ENCODE assay signal across 8 cellular contexts in genomic region chr2:157627594-157628281, GRCh38. TPM values are rescaled to one million over a fixed set of nuclear protein-coding genes. Genes with fewer than 3 reads are reported as not detected.
A peak's percentile ranks its signal among the peaks of the same experiment; 100 is the strongest.
DNase-seq lines count a peak whose midpoint lies in the region; ATAC-seq and TF ChIP-seq lines count a peak whose summit lies in the region.

No MANE protein-coding gene starts in this region.

- peak overlapping the region; percentile 57 for H3K27ac Mint-ChIP-seq in central memory CD8-positive, alpha-beta T cell (ENCODE audit: low read depth)
- no peak overlapping the region for H3K27ac Mint-ChIP-seq in stimulated activated effector memory CD8-positive, alpha-beta T cell treated with anti-CD3 and anti-CD28 coated beads, Interleukin-12 subunit alpha, Interleukin-12 subunit beta, amount 100 ng/mL, for 72 hours

- H3K23ac ChIP-seq in mesendoderm (ENCODE audit: low read length): no peak overlapping the region

- no peak overlapping the region for H3K4ac ChIP-seq in mesendoderm (ENCODE audit: low read depth, low read length)

- H3K36me3 ChIP-seq in mesendoderm (ENCODE audit: control insufficient read depth, insufficient read depth, low read length): no peaks in the 10 kb centered on the region

- DNase-seq in AG10803 (ENCODE audit: low read depth): no peak
- DNase-seq in HEK293T (ENCODE audit: extremely low spot score): peak; percentile 4
- peak; percentile 13 for DNase-seq in T-helper 22 cell (ENCODE audit: low read depth)
- no peak for DNase-seq in central memory CD8-positive, alpha-beta T cell (ENCODE audit: low spot score in 2 of 2)
- DNase-seq in mesendoderm: peak; percentile 3
- peak; percentile 11 to 61 for DNase-seq in stimulated activated effector memory CD8-positive, alpha-beta T cell treated with anti-CD3 and anti-CD28 coated beads, Interleukin-12 subunit alpha, Interleukin-12 subunit beta, amount 100 ng/mL, for 72 hours (ENCODE audit: low spot score in 2 of 2)
- DNase-seq in NCI-H1694 (lab: John Stamatoyannopoulos, UW): no peak

- H3K27ac ChIP-seq in mesendoderm (ENCODE audit: low read depth, low read length): no peak overlapping the region

- H3K79me2 ChIP-seq in mesendoderm (ENCODE audit: control insufficient read depth, insufficient read depth, low read length): no peaks in the 10 kb centered on the region

- TF ChIP-seq CTCF in AG10803 (conservative IDR thresholded peaks at IDR 0.05; ENCODE audit: low read length): no peak

- ATAC-seq in central memory CD8-positive, alpha-beta T cell (replicated peaks; ENCODE audit: extremely low read depth, poor library complexity, severe bottlenecking): peak; percentile 38
- ATAC-seq in stimulated activated effector memory CD8-positive, alpha-beta T cell treated with anti-CD3 and anti-CD28 coated beads, Interleukin-12 subunit alpha, Interleukin-12 subunit beta, amount 100 ng/mL, for 72 hours: peak; percentile 59
- no peak for ATAC-seq in HG02970 (IDR thresholded peaks at IDR 0.05; ENCODE audit: low FRiP score, unreplicated experiment)

- H2BK15ac ChIP-seq in mesendoderm (replicated peaks; ENCODE audit: low read depth): no peak overlapping the region

- WGBS in mesendoderm (ENCODE audit: extremely low coverage, insufficient coverage, low lambda C conversion rate): no CpG with 5 or more reads among the region's 18 CpGs

- peaks cover 11% of the 10 kb centered on the region for H3K27me3 ChIP-seq in mesendoderm (ENCODE audit: insufficient read depth, low read length, poor library complexity)

- CTCF ChIA-PET in HEK293T (lab: Yijun Ruan, JAX): interaction anchor here (0.6 to 1.6 kb wide), 2 partner anchors 9 to 11 kb away, joined by 5 read pairs; no protein-coding TSS in a partner anchor

- no peaks in the 10 kb centered on the region for H3K79me1 ChIP-seq in mesendoderm (ENCODE audit: low read length)

- no peak overlapping the region for H3K18ac ChIP-seq in mesendoderm (ENCODE audit: low read length)

- peaks cover 2% of the 10 kb centered on the region for H3K27me3 Mint-ChIP-seq in central memory CD8-positive, alpha-beta T cell

- peaks cover 2% of the 10 kb centered on the region for H3K36me3 Mint-ChIP-seq in central memory CD8-positive, alpha-beta T cell (ENCODE audit: insufficient read depth)
- no peaks in the 10 kb centered on the region for H3K36me3 Mint-ChIP-seq in stimulated activated effector memory CD8-positive, alpha-beta T cell treated with anti-CD3 and anti-CD28 coated beads, Interleukin-12 subunit alpha, Interleukin-12 subunit beta, amount 100 ng/mL, for 72 hours

- H4K8ac ChIP-seq in mesendoderm (ENCODE audit: low read depth, low read length): no peak overlapping the region

- peak overlapping the region; percentile 56 for H3K56ac ChIP-seq in mesendoderm (ENCODE audit: low read length)

- no peaks in the 10 kb centered on the region for H3K9me3 Mint-ChIP-seq in central memory CD8-positive, alpha-beta T cell
- peaks cover 2% of the 10 kb centered on the region for H3K9me3 Mint-ChIP-seq in stimulated activated effector memory CD8-positive, alpha-beta T cell treated with anti-CD3 and anti-CD28 coated beads, Interleukin-12 subunit alpha, Interleukin-12 subunit beta, amount 100 ng/mL, for 72 hours

- H3K4me3 ChIP-seq in AG10803 (ENCODE audit: low read length): peak overlapping the region; percentile 47
- H3K4me3 ChIP-seq in mesendoderm (ENCODE audit: low read length): no peak overlapping the region

- H2BK120ac ChIP-seq in mesendoderm (ENCODE audit: low read depth, low read length): no peak overlapping the region

- peaks cover 8% of the 10 kb centered on the region for H3K4me1 Mint-ChIP-seq in central memory CD8-positive, alpha-beta T cell
- H3K4me1 Mint-ChIP-seq in stimulated activated effector memory CD8-positive, alpha-beta T cell treated with anti-CD3 and anti-CD28 coated beads, Interleukin-12 subunit alpha, Interleukin-12 subunit beta, amount 100 ng/mL, for 72 hours: peaks cover 25% of the 10 kb centered on the region

- peak overlapping the region; percentile 89 for H3K4me3 Mint-ChIP-seq in central memory CD8-positive, alpha-beta T cell
- H3K4me3 Mint-ChIP-seq in stimulated activated effector memory CD8-positive, alpha-beta T cell treated with anti-CD3 and anti-CD28 coated beads, Interleukin-12 subunit alpha, Interleukin-12 subunit beta, amount 100 ng/mL, for 72 hours: peak overlapping the region; percentile 84

- H4K5ac ChIP-seq in mesendoderm (ENCODE audit: low read length): no peak overlapping the region

- no peak overlapping the region for H2BK5ac ChIP-seq in mesendoderm (ENCODE audit: low read length)

- no peaks in the 10 kb centered on the region for H3K4me1 ChIP-seq in mesendoderm (ENCODE audit: control insufficient read depth, low read depth, low read length)

- POLR2A ChIA-PET in HEK293T (lab: Yijun Ruan, JAX): no interaction called here

- H3K4me2 ChIP-seq in mesendoderm (ENCODE audit: low read length): peak overlapping the region; percentile 67

- no peak overlapping the region for H2AK5ac ChIP-seq in mesendoderm (ENCODE audit: low read length)

- H3K9ac ChIP-seq in mesendoderm (ENCODE audit: low read length): no peak overlapping the region

TF ChIP-seq in HEK293T, 16 proteins besides CTCF, POLR2A, EP300 and RAD21:
- no peak for TF ChIP-seq ARNT (IDR thresholded peaks at IDR 0.05)
- TF ChIP-seq LEF1 (IDR thresholded peaks at IDR 0.05; ENCODE audit: borderline replicate concordance): no peak
- TF ChIP-seq FOXK2 (IDR thresholded peaks at IDR 0.05): no peak
- no peak for TF ChIP-seq L3MBTL2 (conservative IDR thresholded peaks at IDR 0.05)
- TF ChIP-seq NFRKB (IDR thresholded peaks at IDR 0.05): no peak
- TF ChIP-seq SP1 (IDR thresholded peaks at IDR 0.05): no peak
- no peak for TF ChIP-seq PKNOX1 (IDR thresholded peaks at IDR 0.05)
- no peak for TF ChIP-seq ELF4 (IDR thresholded peaks at IDR 0.05)
- TF ChIP-seq HDGF (IDR thresholded peaks at IDR 0.05; ENCODE audit: borderline replicate concordance): no peak
- no peak for TF ChIP-seq BHLHE40 (IDR thresholded peaks at IDR 0.05; ENCODE audit: borderline replicate concordance)
- TF ChIP-seq TARDBP (IDR thresholded peaks at IDR 0.05): no peak
- no peak for TF ChIP-seq CTBP1 (IDR thresholded peaks at IDR 0.05; ENCODE audit: borderline replicate concordance)
- TF ChIP-seq FOXM1 (IDR thresholded peaks at IDR 0.05; ENCODE audit: borderline replicate concordance): no peak
- TF ChIP-seq ZNF384 (IDR thresholded peaks at IDR 0.05): no peak
TF ChIP-seq in HEK293T: peak in this region for 0.

RNA-seq across cellular contexts. Expression of gene ACVR1C, which starts 0.9 kb away (rescaled TPM):
- 0.31 TPM for polyA plus RNA-seq in mesendoderm (2013, experiment 1 of 2)
- 0.22 TPM for polyA plus RNA-seq in mesendoderm (2013, experiment 2 of 2)

Comparison
In these comparisons a context has a peak if more than half of its experiments do, and no peak if none do; other contexts are left out.
1. DNase-seq: peak in HEK293T (single experiment), T-helper 22 cell (single experiment), mesendoderm (single experiment) and stimulated activated effector memory CD8-positive, alpha-beta T cell treated with anti-CD3 and anti-CD28 coated beads, Interleukin-12 subunit alpha, Interleukin-12 subunit beta, amount 100 ng/mL, for 72 hours (2 of 2); none in AG10803 (single experiment), central memory CD8-positive, alpha-beta T cell (0 of 2) and NCI-H1694 (single experiment).